10 cellular contexts compared by ENCODE assay signal in the genomic region with DNA sequence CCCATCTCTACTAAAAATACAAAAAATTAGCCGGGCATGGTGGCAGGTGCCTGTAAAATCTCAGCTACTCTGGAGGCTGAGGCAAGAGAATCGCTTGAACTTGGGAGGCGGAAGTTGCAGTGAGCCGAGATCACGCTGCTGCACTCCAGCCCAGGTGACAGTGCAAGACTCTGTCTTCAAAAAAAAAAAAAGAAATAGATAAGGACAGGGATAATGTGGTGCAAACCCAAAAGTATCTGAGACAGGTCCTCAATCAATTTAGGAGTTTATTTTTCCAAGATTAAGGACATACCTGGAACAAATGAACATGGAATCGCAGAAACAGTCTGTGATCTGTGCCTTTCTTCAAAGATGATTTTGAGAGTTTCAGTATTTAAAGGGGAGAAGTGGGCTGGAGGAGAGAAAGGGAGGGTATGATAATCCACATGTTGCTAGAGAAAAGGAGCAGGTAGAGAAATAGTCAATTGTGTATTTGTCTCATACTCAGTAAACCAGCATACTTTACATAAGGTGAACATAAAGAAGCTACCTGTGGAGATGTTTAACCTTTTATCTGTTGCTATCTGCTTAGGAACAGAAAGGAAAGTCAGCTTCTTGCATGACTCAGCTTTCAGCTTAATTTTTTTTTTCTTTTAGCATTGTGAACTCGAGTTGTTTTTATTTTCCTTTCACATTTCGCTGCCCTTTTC. TPM values are rescaled to one million over a fixed set of nuclear protein-coding genes. Genes with fewer than 3 reads are reported as not detected.
DNase-seq lines count a peak whose midpoint lies in the region; ATAC-seq, FAIRE-seq and TF ChIP-seq lines count a peak whose summit lies in the region.
"Had no signal": no experiment of that assay in that cellular context is flagged by ENCODE, and none has a peak within 500 bp of the region (broad histone marks: within the 10 kb centered on the region; RNA-seq: fewer than 3 reads in every experiment).

No MANE protein-coding gene starts in this region.

- TF ChIP-seq CTCF in H1 (IDR thresholded peaks at IDR 0.05; ENCODE audit: control extremely low read depth in 1 of 3, insufficient read depth in 1 of 3, low read depth in 1 of 3, low read length in 3 of 3) (no peak), D721Med (IDR thresholded peaks at IDR 0.05; ENCODE audit: insufficient read depth, missing control alignments) (no peak)

- H3K36me3 Mint-ChIP-seq in T-helper 1 cell treated with Interleukin-12 subunit alpha and Interleukin-12 subunit beta and Interleukin-4 antibody, amounts not matched to agents 30 μg/mL and 1 μg/mL, for 36 hours (ENCODE audit: low read depth) = no peaks in the 10 kb centered on the region

- H3K79me1 ChIP-seq in H1 (ENCODE audit: low read depth, low read length) = no peaks in the 10 kb centered on the region

- peaks cover 0 to 6% of the 10 kb centered on the region in 2 experiments; a peak in 1 of 4 replicates for H3K9me3 ChIP-seq in H1 (ENCODE audit: insufficient read depth in 2 of 2, low read depth in 1 of 2, low read length in 1 of 2)

- no peak overlapping the region for H2BK120ac ChIP-seq in H1 (replicated peaks; ENCODE audit: low read depth, low read length)

- H3K4me1 Mint-ChIP-seq in T-helper 1 cell treated with Interleukin-12 subunit alpha and Interleukin-12 subunit beta and Interleukin-4 antibody, amounts not matched to agents 30 μg/mL and 1 μg/mL, for 36 hours (ENCODE audit: low read depth) = peaks cover 39% of the 10 kb centered on the region

- H3K27ac Mint-ChIP-seq in T-helper 1 cell treated with Interleukin-12 subunit alpha and Interleukin-12 subunit beta and Interleukin-4 antibody, amounts not matched to agents 30 μg/mL and 1 μg/mL, for 36 hours = peak overlapping the region; percentile 81

- H3K36me3 ChIP-seq in H1 (ENCODE audit: control insufficient read depth in 2 of 4, insufficient read depth in 4 of 4, low read length in 3 of 4) = no peaks in the 10 kb centered on the region

- H2AFZ ChIP-seq in H1 (ENCODE audit: low read length) = peak overlapping the region; percentile 91

- CTCF ChIA-PET in H1 (lab: Charles Lee; ENCODE audit: partially characterized antibody) = interaction anchor here (0.7 kb wide), 1 partner anchor 19 kb away, joined by 4 read pairs; no protein-coding TSS in a partner anchor

- no peak overlapping the region for H2BK5ac ChIP-seq in H1 (ENCODE audit: low read depth, low read length)

- ATAC-seq in sciatic nerve = no peak

- H3K4me3 Mint-ChIP-seq in T-helper 1 cell treated with Interleukin-12 subunit alpha and Interleukin-12 subunit beta and Interleukin-4 antibody, amounts not matched to agents 30 μg/mL and 1 μg/mL, for 36 hours = peak overlapping the region; percentile 73

- no peaks in the 10 kb centered on the region for H3K27me3 Mint-ChIP-seq in T-helper 1 cell treated with Interleukin-12 subunit alpha and Interleukin-12 subunit beta and Interleukin-4 antibody, amounts not matched to agents 30 μg/mL and 1 μg/mL, for 36 hours (ENCODE audit: low read depth)

- H3K23me2 ChIP-seq in H1 (ENCODE audit: low read depth, low read length) = no peaks in the 10 kb centered on the region

- TF ChIP-seq RAD21 in H1 (IDR thresholded peaks at IDR 0.05 in 1 of 2, conservative IDR thresholded peaks at IDR 0.05 in 1 of 2; ENCODE audit: low read depth in 2 of 2, low read length in 2 of 2) = no peak

- H2BK15ac ChIP-seq in H1 (ENCODE audit: low read length) = no peak overlapping the region

- H3K79me2 ChIP-seq in H1 (ENCODE audit: control insufficient read depth in 1 of 2, insufficient read depth in 2 of 2, low read length in 2 of 2) = no peaks in the 10 kb centered on the region

- H3K56ac ChIP-seq in H1 (replicated peaks; ENCODE audit: insufficient read length, low read depth, low read length) = no peak overlapping the region

- H3K4ac ChIP-seq in H1 (replicated peaks; ENCODE audit: insufficient read length, low read depth, low read length) = no peak overlapping the region

- H3K18ac ChIP-seq in H1 (ENCODE audit: extremely low read depth, low read length) = no peak overlapping the region

- H4K91ac ChIP-seq in H1 (replicated peaks; ENCODE audit: insufficient read length, low read length) = no peak overlapping the region

- no peak for TF ChIP-seq POLR2A in H1 (IDR thresholded peaks at IDR 0.05; ENCODE audit: control extremely low read depth in 1 of 2, low read depth in 2 of 2, low read length in 2 of 2)

- peak; percentile 4 for DNase-seq in stimulated activated CD4-positive, alpha-beta T cell treated with anti-CD3 and anti-CD28 coated beads, Interleukin-15, amount 100 ng/mL, for 24 hours
- DNase-seq in stimulated activated CD4-positive, alpha-beta T cell treated with anti-CD3 and anti-CD28 coated beads, Interleukin-2, amount 100 ng/mL, for 24 hours = no peak
- DNase-seq in H1 (ENCODE audit: low read depth in 1 of 2, low spot score in 2 of 2) (no peak), nucleus accumbens (lab: John Stamatoyannopoulos, UW) (no peak), D721Med (ENCODE audit: insufficient read length, low spot score) (no peak), sciatic nerve (ENCODE audit: low spot score) (no peak), head of caudate nucleus (no peak)
- DNase-seq: activated gamma-delta T cell treated with Interleukin-2 at 50 U/mL for 16 hours, mammary epithelial cell had no signal

- H2BK12ac ChIP-seq in H1 (ENCODE audit: low read depth, low read length) = no peak overlapping the region

- 78% methylated on average over 8 of the region's 8 CpGs; no CpG with 5 or more reads in 1 of the 2 experiments for WGBS in H1 (ENCODE audit: extremely low coverage in 1 of 2, insufficient coverage in 1 of 2, insufficient read length in 1 of 2, insufficient replicate concordance in 2 of 2, low coverage in 1 of 2, low lambda C conversion rate in 2 of 2, missing lambda C conversion rate in 1 of 2), 2 experiments

- intact Hi-C loops in sciatic nerve (cut with DNase I) = no loop called here
- intact Hi-C loops in head of caudate nucleus (cut with DNase I) = no loop called here

- FAIRE-seq in H1 (lab: Jason Lieb, UNC) = no peak
- FAIRE-seq in D721Med (lab: Jason Lieb, UNC) = no peak

- no peaks in the 10 kb centered on the region for H3K9me3 Mint-ChIP-seq in T-helper 1 cell treated with Interleukin-12 subunit alpha and Interleukin-12 subunit beta and Interleukin-4 antibody, amounts not matched to agents 30 μg/mL and 1 μg/mL, for 36 hours

- POLR2A ChIA-PET in H1 (lab: Charles Lee; ENCODE audit: partially characterized antibody) = no interaction called here

- no peaks in the 10 kb centered on the region for H3K27me3 ChIP-seq in H1 (replicated peaks in 1 of 4; ENCODE audit: control insufficient read depth in 3 of 4, extremely low read depth in 1 of 4, insufficient read depth in 3 of 4, low read length in 3 of 4)

- no peak overlapping the region for H3K14ac ChIP-seq in H1 (ENCODE audit: insufficient read length)

- no peak for TF ChIP-seq EP300 in H1 (IDR thresholded peaks at IDR 0.05; ENCODE audit: borderline replicate concordance in 1 of 2, low read depth in 2 of 2, low read length in 2 of 2)

- no peak overlapping the region for H4K8ac ChIP-seq in H1 (ENCODE audit: extremely low read depth, insufficient read depth, low read length)

- H3K4me1 ChIP-seq in H1 (replicated peaks in 1 of 4; ENCODE audit: control insufficient read depth in 3 of 4, insufficient read depth in 4 of 4, low read length in 3 of 4) = no peaks in the 10 kb centered on the region

- H2AK5ac ChIP-seq in H1 (ENCODE audit: low read depth, low read length) = no peak overlapping the region

- H3K27ac ChIP-seq in H1 (ENCODE audit: low read depth, low read length) = no peak overlapping the region

- H2BK20ac ChIP-seq in H1 (ENCODE audit: low read length) = no peak overlapping the region

- H4K5ac ChIP-seq in H1 (ENCODE audit: insufficient read length, low read depth, low read length) = no peak overlapping the region

- no peak overlapping the region for H3K4me2 ChIP-seq in H1 (ENCODE audit: insufficient read depth in 1 of 2, low read depth in 2 of 2, low read length in 2 of 2)

- no peak overlapping the region for H3K23ac ChIP-seq in H1 (ENCODE audit: insufficient read length)

- no peak overlapping the region for H3K4me3 ChIP-seq in H1 (ENCODE audit: extremely low read depth in 1 of 4, insufficient read depth in 2 of 4, low read depth in 3 of 4, low read length in 4 of 4)

- H3K9ac ChIP-seq in H1 (replicated peaks in 1 of 4; ENCODE audit: extremely low read depth in 1 of 4, low read depth in 3 of 4, low read length in 3 of 4) = no peak overlapping the region

- no peaks in the 10 kb centered on the region for H4K20me1 ChIP-seq in H1 (replicated peaks in 1 of 2; ENCODE audit: control insufficient read depth in 1 of 2, insufficient read depth in 2 of 2, low read length in 2 of 2)

TF ChIP-seq in H1, 55 proteins besides CTCF, POLR2A, EP300 and RAD21:
- TF ChIP-seq TAF7 (optimal IDR thresholded peaks at IDR 0.05; ENCODE audit: borderline replicate concordance, low read depth, low read length) = no peak
- TF ChIP-seq CHD1 (IDR thresholded peaks at IDR 0.05; ENCODE audit: low read depth, low read length) = no peak
- no peak for TF ChIP-seq ZNF274 (IDR thresholded peaks at IDR 0.05; ENCODE audit: borderline replicate concordance, extremely low read depth, low read length)
- no peak for TF ChIP-seq SP2 (IDR thresholded peaks at IDR 0.05; ENCODE audit: low read length)

RNA-seq across cellular contexts. Expression of a gene that starts 4.9 kb away (rescaled TPM):
- total RNA-seq in H1 (2021; fragmentation: NEBNext Ultra II Directional; extraction: Animal tissue kit (Norgen Biotek cat#: 25700)) = 101 and 107 TPM in 2 replicates
- polyA plus RNA-seq in H1 (2011; rRNA removed) = 25.6 and 33.0 TPM in 2 replicates
- polyA plus RNA-seq in H1 (2011; cell fraction: cytosol; rRNA removed) = 38.8 TPM
- 33.5 TPM for polyA plus RNA-seq in H1 (2011; cell fraction: nucleus; rRNA removed)
- polyA plus RNA-seq in H1 (2012, experiment 1 of 2) = 40.3 to 73.6 TPM (median 51.3 TPM) in 4 replicates
- polyA plus RNA-seq in H1 (2012, experiment 2 of 2) = 21.2 TPM
- 69.7 TPM for polyA plus RNA-seq in H1 (2013, experiment 1 of 2)
- polyA plus RNA-seq in H1 (2013, experiment 2 of 2) = 69.8 TPM
- 44.0 and 54.8 TPM in 2 replicates for polyA minus RNA-seq in H1 (2011; rRNA and poly(A)+ RNA removed)
- 66.6 TPM for polyA minus RNA-seq in H1 (2011; cell fraction: cytosol; rRNA and poly(A)+ RNA removed)
- 53.9 TPM for polyA minus RNA-seq in H1 (2011; cell fraction: nucleus; rRNA and poly(A)+ RNA removed)
- total RNA-seq in sciatic nerve = 114 TPM
